Comparison of ENCODE assay signal across 10 cellular contexts in the genomic region with DNA sequence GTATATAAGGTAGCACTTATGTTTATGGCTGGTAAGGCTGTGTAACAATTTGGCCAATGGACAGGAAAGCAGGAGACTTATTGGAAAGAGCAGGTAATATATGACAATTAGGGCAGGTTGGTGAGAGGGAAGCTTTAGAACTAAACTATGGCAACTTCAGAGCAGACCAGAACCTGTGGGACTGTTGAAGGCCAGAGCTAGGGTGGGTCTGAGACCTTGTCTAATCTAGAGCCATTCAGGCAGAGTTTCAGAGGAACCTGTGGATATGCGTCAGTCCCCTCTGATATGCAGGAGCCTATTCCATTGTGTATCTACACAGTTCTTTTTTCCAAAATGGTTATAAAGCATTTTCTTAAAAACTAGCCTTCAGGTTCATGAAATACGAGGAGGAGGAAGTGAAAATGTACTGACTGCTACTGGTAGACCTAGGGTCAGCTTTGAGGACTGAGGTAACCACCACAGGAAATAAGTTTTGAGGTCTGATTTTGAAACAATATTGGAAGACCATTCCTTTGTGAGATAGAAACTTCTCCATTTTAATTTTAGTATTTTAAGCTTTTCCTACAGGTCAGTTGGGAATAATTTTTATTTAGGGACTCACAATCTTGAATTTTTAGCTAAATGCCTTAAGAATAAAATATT. TPM values are rescaled to one million over a fixed set of nuclear protein-coding genes. Genes with fewer than 3 reads are reported as not detected.
DNase-seq lines count a peak whose midpoint lies in the region; ATAC-seq and TF ChIP-seq lines count a peak whose summit lies in the region.
"Had no signal": no experiment of that assay in that cellular context is flagged by ENCODE, and none has a peak within 500 bp of the region (broad histone marks: within the 10 kb centered on the region; RNA-seq: fewer than 3 reads in every experiment).

No MANE protein-coding gene starts in this region.

- H3K27me3 Mint-ChIP-seq in Caco-2 (ENCODE audit: insufficient read depth, unreplicated experiment): no peaks in the 10 kb centered on the region

- TF ChIP-seq POLR2A in body of pancreas (IDR thresholded peaks at IDR 0.05): no peak

- H3K36me3 ChIP-seq in body of pancreas (replicated peaks in 1 of 2; ENCODE audit: insufficient read depth in 1 of 2, low read depth in 2 of 2) (no peaks in the 10 kb centered on the region), Caco-2 (ENCODE audit: control insufficient read depth, insufficient read depth, low read length) (peaks cover 1% of the 10 kb centered on the region; the same call in 1 of the 2 replicates), Karpas-422 (ENCODE audit: insufficient read depth, low read length) (no peaks in the 10 kb centered on the region)
- H3K36me3 ChIP-seq: SJCRH30 had no signal

- H3K4me1 Mint-ChIP-seq in Caco-2 (ENCODE audit: low read depth, unreplicated experiment): peaks cover 19% of the 10 kb centered on the region

- H4K20me1 ChIP-seq in Karpas-422 (ENCODE audit: insufficient read depth, low read depth, low read length): no peaks in the 10 kb centered on the region

- H3K4me2 ChIP-seq in Karpas-422 (ENCODE audit: low read depth, low read length, poor library complexity, severe bottlenecking): no peak overlapping the region

- in situ Hi-C loops in GM13976 (cut with MboI; ENCODE audit: low sequenced_read_pairs, unreplicated experiment): no loop called here

- H3K4me3 ChIP-seq in body of pancreas: no peak overlapping the region
- H3K4me3 ChIP-seq in Caco-2 (ENCODE audit: low read depth, low read length): no peak overlapping the region
- H3K4me3 ChIP-seq in Karpas-422 (ENCODE audit: low read length): no peak overlapping the region
- H3K4me3 ChIP-seq: SJCRH30 had no signal

- peak; percentile 35 for DNase-seq in GM13976 (ENCODE audit: low spot score)
- DNase-seq in body of pancreas: no peak
- no peak for DNase-seq in Caco-2
- DNase-seq in Karpas-422: no peak
- DNase-seq in stimulated activated CD4-positive, alpha-beta T cell treated with anti-CD3 and anti-CD28 coated beads, Interleukin-12 subunit alpha, Interleukin-12 subunit beta, amount 100 ng/mL, for 4 hours: no peak
- no peak for DNase-seq in left lobe of liver (ENCODE audit: low spot score)
- DNase-seq: SJCRH30 had no signal

- 34 to 36% methylated on average over 2 of the region's 2 CpGs for WGBS in body of pancreas, 2 donors

- no peak overlapping the region for H3K4me3 Mint-ChIP-seq in Caco-2 (ENCODE audit: unreplicated experiment)
- H3K4me3 Mint-ChIP-seq: nephron had no signal

- intact Hi-C loops in body of pancreas (cut with DNase I) (no loop called here), Caco-2 (cut with micrococcal nuclease; ENCODE audit: unreplicated experiment) (loop anchor here (1.0 kb wide), 1 partner anchor 59 kb away; no protein-coding TSS in a partner anchor)

- no peaks in the 10 kb centered on the region for H3K9me2 ChIP-seq in Karpas-422 (replicated peaks; ENCODE audit: insufficient read depth, low read length)

- no peak for TF ChIP-seq CTCF in GM13976 (IDR thresholded peaks at IDR 0.05; ENCODE audit: borderline replicate concordance, control extremely low read depth, extremely low read depth, insufficient read depth, missing control alignments)
- TF ChIP-seq CTCF in body of pancreas (IDR thresholded peaks at IDR 0.05): no peak
- TF ChIP-seq CTCF in Caco-2 (IDR thresholded peaks at IDR 0.05; ENCODE audit: insufficient read depth in 1 of 2, low read depth in 1 of 2, low read length in 1 of 2, severe bottlenecking in 1 of 2, unreplicated experiment in 1 of 2): no peak

- ATAC-seq in GM21526 (IDR thresholded peaks at IDR 0.05; ENCODE audit: low FRiP score, unreplicated experiment) (peak; percentile 35), HG03460 (IDR thresholded peaks at IDR 0.05; ENCODE audit: unreplicated experiment) (peak; percentile 40), body of pancreas (no peak), left lobe of liver (no peak)

- peaks cover 35% of the 10 kb centered on the region for H3K36me3 Mint-ChIP-seq in Caco-2 (ENCODE audit: insufficient read depth, unreplicated experiment)

- H3K27ac ChIP-seq in body of pancreas (peak overlapping the region; percentile 26 to 80 (median 50)), Karpas-422 (ENCODE audit: low read length) (no peak overlapping the region)
- H3K27ac ChIP-seq: SJCRH30 had no signal

- H3K4me1 ChIP-seq in body of pancreas (peaks cover 54% of the 10 kb centered on the region), Caco-2 (peaks cover 25% of the 10 kb centered on the region), Karpas-422 (ENCODE audit: low read length) (no peaks in the 10 kb centered on the region)
- H3K4me1 ChIP-seq: SJCRH30 had no signal

- H3K9ac ChIP-seq in Karpas-422 (ENCODE audit: low read length): no peak overlapping the region

- POLR2A ChIA-PET in Caco-2 (lab: Charles Lee): no interaction called here

- H2AFZ ChIP-seq in Karpas-422 (ENCODE audit: low read length): no peak overlapping the region

- no peaks in the 10 kb centered on the region for H3K9me3 Mint-ChIP-seq in Caco-2 (ENCODE audit: unreplicated experiment)
- H3K9me3 Mint-ChIP-seq: nephron had no signal

- no TSS peak for BruUV-seq in Caco-2 (replicated peaks; lab: Mats Ljungman, UMichigan)

- H3K9me3 ChIP-seq in body of pancreas: no peaks in the 10 kb centered on the region
- no peaks in the 10 kb centered on the region for H3K9me3 ChIP-seq in Caco-2
- no peaks in the 10 kb centered on the region for H3K9me3 ChIP-seq in Karpas-422 (ENCODE audit: low read length)
- H3K9me3 ChIP-seq: SJCRH30 had no signal

- H3K79me2 ChIP-seq in Karpas-422 (ENCODE audit: low read length): no peaks in the 10 kb centered on the region

- no peaks in the 10 kb centered on the region for H3K27me3 ChIP-seq in body of pancreas
- no peaks in the 10 kb centered on the region for H3K27me3 ChIP-seq in Caco-2 (replicated peaks; ENCODE audit: control insufficient read depth, insufficient read depth, low read length)
- H3K27me3 ChIP-seq in Karpas-422 (ENCODE audit: low read length): no peaks in the 10 kb centered on the region
- H3K27me3 ChIP-seq: SJCRH30 had no signal

- CTCF ChIA-PET in Caco-2 (lab: Charles Lee): interaction anchor here (0.9 to 1.0 kb wide), 2 partner anchors 32 to 313 kb away, joined by 3 to 4 read pairs; no protein-coding TSS in a partner anchor

- no peak overlapping the region for H3K27ac Mint-ChIP-seq in Caco-2 (ENCODE audit: unreplicated experiment)

RNA-seq across cellular contexts. Expression of gene ELL2, which starts 37.6 kb away (rescaled TPM):
- 100 to 1,000 TPM; 100 to 104 TPM for total RNA-seq in body of pancreas
- total RNA-seq in Caco-2 (2022): 78.1 and 81.0 TPM in 2 replicates
- total RNA-seq in Karpas-422 (2014; rRNA removed; shearing (Covaris generic); ENCODE audit: low replicate concordance): 0.32 and 0.48 TPM in 2 replicates
- 76.4 TPM for total RNA-seq in left lobe of liver

Comparison
In these comparisons a context has a peak if more than half of its experiments do, and no peak if none do; other contexts are left out.
1. ATAC-seq: peak in GM21526 (single experiment) and HG03460 (single experiment); none in body of pancreas (single experiment) and left lobe of liver (single experiment).
2. RNA of gene ELL2, which starts 37.6 kb away (total RNA-seq): 100 to 104 TPM in body of pancreas, 78.1 to 81.0 TPM in Caco-2 and 76.4 TPM in left lobe of liver (single experiment); 0.32 to 0.48 TPM in Karpas-422; every median in the first group is over 10 times any median in the second.